2 cellular contexts compared by ENCODE assay signal in genomic region chr6:26014386-26014785, GRCh38. TPM values are rescaled to one million over a fixed set of nuclear protein-coding genes. Genes with fewer than 3 reads are reported as not detected.
A peak's percentile ranks its signal among the peaks of the same experiment; 100 is the strongest.
DNase-seq lines count a peak whose midpoint lies in the region; ATAC-seq, FAIRE-seq and TF ChIP-seq lines count a peak whose summit lies in the region.
"Not testable (repeated sequence)": the region's sequence is repeated elsewhere in the genome, so short reads cannot be mapped to it uniquely, and the experiment has no call there.

No MANE protein-coding gene starts in this region.

- H3K36me3 ChIP-seq in HepG2 (replicated peaks in 1 of 2; ENCODE audit: control insufficient read depth in 1 of 2, insufficient read depth in 2 of 2, low read length in 2 of 2); liver (ENCODE audit: control insufficient read depth in 4 of 4, insufficient read depth in 3 of 4, low read depth in 1 of 4, low read length in 3 of 4): not testable (repeated sequence)

- CTCF ChIA-PET in HepG2 (lab: Yijun Ruan, JAX; ENCODE audit: low intra/inter-chr PET ratio, low total read pairs): not testable (repeated sequence)

- in situ Hi-C loops in HepG2 (cut with HindIII; ENCODE audit: extremely low pct_ligation_motif_present, low pct_unique_long_range_greater_than_20kb): not testable (repeated sequence)

- H3K4me3 ChIP-seq in HepG2 (replicated peaks in 1 of 3; ENCODE audit: insufficient read depth in 1 of 3, low read depth in 2 of 3, low read length in 3 of 3); liver (ENCODE audit: low read depth in 1 of 3, low read length in 3 of 3): not testable (repeated sequence)

- FAIRE-seq in HepG2 (lab: Jason Lieb, UNC): not testable (repeated sequence)

- H3K27ac ChIP-seq in HepG2 (ENCODE audit: extremely low read length, insufficient read depth, low read length); liver (ENCODE audit: low read depth in 1 of 2, low read length in 2 of 2): not testable (repeated sequence)

- H3K9ac ChIP-seq in HepG2 (ENCODE audit: insufficient read depth, low read depth, low read length); liver (ENCODE audit: low read depth in 1 of 2, low read length in 2 of 2): not testable (repeated sequence)

- H3K27me3 ChIP-seq in HepG2 (ENCODE audit: control insufficient read depth in 1 of 2, insufficient read depth in 2 of 2, low read length in 2 of 2); liver (ENCODE audit: control insufficient read depth in 4 of 4, insufficient read depth in 4 of 4, low read length in 3 of 4): not testable (repeated sequence)

- not testable (repeated sequence) for DNase-seq in HepG2 (ENCODE audit: low spot score)

- not testable (repeated sequence) for ATAC-seq in HepG2

- POLR2A ChIA-PET in HepG2 (lab: Yijun Ruan, JAX): interaction anchor here (1.0 kb wide), 1 partner anchor 12 kb away, joined by 3 read pairs; no protein-coding TSS in a partner anchor

- H4K20me1 ChIP-seq in HepG2 (ENCODE audit: insufficient read depth, low read length): not testable (repeated sequence)

- TF ChIP-seq CTCF in HepG2 (CRISPR knock-in tag; IDR thresholded peaks at IDR 0.05); liver (IDR thresholded peaks at IDR 0.05; ENCODE audit: low read depth, low read length, missing input control): not testable (repeated sequence)

- H3K9me3 ChIP-seq in HepG2 (ENCODE audit: low read length); liver (ENCODE audit: control insufficient read depth in 4 of 4, low read length in 3 of 4): not testable (repeated sequence)

- not testable (repeated sequence) for TF ChIP-seq EP300 in HepG2 (IDR thresholded peaks at IDR 0.05; ENCODE audit: low read depth in 2 of 2, low read length in 2 of 2); HepG2 (CRISPR knock-in tag; IDR thresholded peaks at IDR 0.05; ENCODE audit: borderline replicate concordance)

- TF ChIP-seq RAD21 in HepG2 (CRISPR knock-in tag; IDR thresholded peaks at IDR 0.05); liver (IDR thresholded peaks at IDR 0.05): not testable (repeated sequence)

- 74% methylated on average over 5 of the region's 5 CpGs for WGBS in HepG2 (ENCODE audit: low lambda C conversion rate)
- WGBS in liver: 70% methylated on average over 5 of the region's 5 CpGs

- not testable (repeated sequence) for BruUV-seq in HepG2 (replicated peaks; lab: Mats Ljungman, UMichigan)

- not testable (repeated sequence) for TF ChIP-seq POLR2A in HepG2 (IDR thresholded peaks at IDR 0.05; ENCODE audit: insufficient read depth in 1 of 2, low read depth in 2 of 2, low read length in 2 of 2)

- H2AFZ ChIP-seq in HepG2 (ENCODE audit: low read length): not testable (repeated sequence)

- not testable (repeated sequence) for H3K79me2 ChIP-seq in HepG2 (ENCODE audit: insufficient read depth, low read length)

- intact Hi-C loops in HepG2 (cut with micrococcal nuclease; ENCODE audit: unreplicated experiment): not testable (repeated sequence)

- H3K4me1 ChIP-seq in HepG2 (ENCODE audit: insufficient read depth, low read length): peaks cover 19% of the 10 kb centered on the region
- H3K4me1 ChIP-seq in liver (ENCODE audit: control insufficient read depth in 4 of 4, insufficient read depth in 4 of 4, low read length in 3 of 4): peaks cover 0 to 15% (median 2%) of the 10 kb centered on the region in 4 donors

- H3K4me2 ChIP-seq in HepG2 (ENCODE audit: low read depth, low read length): not testable (repeated sequence)

TF ChIP-seq in HepG2, 621 proteins besides CTCF, POLR2A, EP300 and RAD21:
- TF ChIP-seq ZMYM4 (CRISPR knock-in tag; IDR thresholded peaks at IDR 0.05) (0 out of 2 replicates have a peak, but pooled peaks have one; percentile 25), ZBTB33 (CRISPR knock-in tag; IDR thresholded peaks at IDR 0.05) (peak; percentile 90), HNF4A (CRISPR knock-in tag; IDR thresholded peaks at IDR 0.05) (peak; percentile 62)

TF ChIP-seq in liver, 16 proteins besides CTCF, POLR2A, EP300 and RAD21:
- TF ChIP-seq RXRA (IDR thresholded peaks at IDR 0.05) (peak; percentile 16 to 39), HNF4A (conservative IDR thresholded peaks at IDR 0.05) (peak; percentile 54 to 72)
TF ChIP-seq in liver: peak in this region for 2; not testable (repeated sequence) for 14.

RNA-seq across cellular contexts. Expression of gene TRIM38, which starts 51.8 kb away (rescaled TPM):
- 2.5 and 3.6 TPM in 2 replicates for total RNA-seq in HepG2 (2016; rRNA removed; fragmentation: Illumina TruSeq; extraction: Trizol)
- total RNA-seq in HepG2 (2016; cell fraction: cytosol; rRNA removed; fragmentation: Illumina TruSeq; extraction: Trizol; ENCODE audit: low read depth): 0.40 and 0.44 TPM in 2 replicates
- 2.6 and 3.4 TPM in 2 replicates for total RNA-seq in HepG2 (2016; cell fraction: insoluble cytoplasmic fraction; rRNA removed; fragmentation: Illumina TruSeq; extraction: Trizol)
- total RNA-seq in HepG2 (2016; cell fraction: membrane; rRNA removed; fragmentation: Illumina TruSeq; extraction: Trizol): 1.1 TPM in 2 replicates
- total RNA-seq in HepG2 (2016; cell fraction: nucleus; rRNA removed; fragmentation: Illumina TruSeq; extraction: Trizol): 3.4 TPM in 2 replicates
- polyA plus RNA-seq in HepG2 (2011; rRNA removed): 3.1 and 3.7 TPM in 2 replicates
- 1.1 and 1.8 TPM in 2 replicates for polyA plus RNA-seq in HepG2 (2011; cell fraction: cytosol; rRNA removed)
- 4.0 and 5.6 TPM in 2 replicates for polyA plus RNA-seq in HepG2 (2011; cell fraction: nucleus; rRNA removed)
- polyA plus RNA-seq in HepG2 (2012): 2.3 and 2.9 TPM in 2 replicates
- 0.16 and 0.17 TPM in 2 replicates for polyA plus RNA-seq in HepG2 (2016; cell fraction: cytosol; fragmentation: Illumina TruSeq; extraction: Trizol; ENCODE audit: low read depth)
- 2.1 and 2.5 TPM in 2 replicates for polyA plus RNA-seq in HepG2 (2016; cell fraction: insoluble cytoplasmic fraction; fragmentation: Illumina TruSeq; extraction: Trizol; ENCODE audit: low read depth)
- polyA plus RNA-seq in HepG2 (2016; cell fraction: membrane; fragmentation: Illumina TruSeq; extraction: Trizol; ENCODE audit: low read depth): 0.42 and 0.45 TPM in 2 replicates
- 4.1 and 4.8 TPM in 2 replicates for polyA plus RNA-seq in HepG2 (2016; cell fraction: nucleus; fragmentation: Illumina TruSeq; extraction: Trizol; ENCODE audit: insufficient read depth, low read depth)
- polyA minus RNA-seq in HepG2 (2011; rRNA and poly(A)+ RNA removed; ENCODE audit: low replicate concordance): 2.6 and 4.4 TPM in 2 replicates
- 1.8 and 2.8 TPM in 2 replicates for polyA minus RNA-seq in HepG2 (2011; cell fraction: cytosol; rRNA and poly(A)+ RNA removed)
- 8.8 and 11.1 TPM in 2 replicates for polyA minus RNA-seq in HepG2 (2011; cell fraction: nucleus; rRNA and poly(A)+ RNA removed)
- 1 to 10 TPM; 2.9 to 3.9 TPM for total RNA-seq in liver
- polyA plus RNA-seq in liver: 1 to 10 TPM; 1.5 to 2.8 TPM
